ENCODE assay signal across 22 cellular contexts in genomic region chr5:175531361-175531760, GRCh38. TPM values are rescaled to one million over a fixed set of nuclear protein-coding genes. Genes with fewer than 3 reads are reported as not detected.
DNase-seq lines count a peak whose midpoint lies in the region; ATAC-seq and TF ChIP-seq lines count a peak whose summit lies in the region.
"Had no signal": no experiment of that assay in that cellular context is flagged by ENCODE, and none has a peak within 500 bp of the region (broad histone marks: within the 10 kb centered on the region; RNA-seq: fewer than 3 reads in every experiment).

No MANE protein-coding gene starts in this region.

- H3K4me3 Mint-ChIP-seq in activated CD8-positive, alpha-beta T cell treated with anti-CD3 and anti-CD28 coated beads for 36 hours: no peak overlapping the region
- no peak overlapping the region for H3K4me3 Mint-ChIP-seq in activated CD8-positive, alpha-beta T cell treated with anti-CD3 and anti-CD28 coated beads, Interleukin-2, amount 10 ng/mL, durations not matched to agents 7 days and 5 days
- no peak overlapping the region for H3K4me3 Mint-ChIP-seq in activated T-helper 17 cell treated with anti-CD3 and anti-CD28 coated beads, Interleukin-2, amount 50 U/mL, for 72 hours
- H3K4me3 Mint-ChIP-seq in nephron progenitor cell: no peak overlapping the region
- H3K4me3 Mint-ChIP-seq in T-helper 2 cell treated with Interferon-gamma antibody and Interleukin-4, amounts not matched to agents 5 μg/mL and 100 μg/mL, for 36 hours: no peak overlapping the region
- H3K4me3 Mint-ChIP-seq: CD8-positive, alpha-beta memory T cell; GM23338 had no signal

- peaks cover 20 to 24% of the 10 kb centered on the region in 2 experiments; a peak in 2 of 4 replicates for H3K36me3 ChIP-seq in HCT116 (ENCODE audit: control insufficient read depth in 1 of 2, insufficient read depth in 2 of 2, low read length in 2 of 2)
- peaks cover 61% of the 10 kb centered on the region for H3K36me3 ChIP-seq in OCI-LY7 (ENCODE audit: insufficient read depth, low read length)

- H3K4me2 ChIP-seq in HCT116 (ENCODE audit: low read length) (no peak overlapping the region), OCI-LY7 (ENCODE audit: low read length) (no peak overlapping the region)
- H3K4me2 ChIP-seq: GM23338 had no signal

- BruUV-seq in HCT116 (replicated peaks; lab: Mats Ljungman, UMichigan) (TSS peak; percentile 3), OCI-LY7 (replicated peaks; lab: Mats Ljungman, UMichigan) (no TSS peak)

- no peak overlapping the region for H3K27ac ChIP-seq in HCT116 (ENCODE audit: low read depth, low read length)
- no peak overlapping the region for H3K27ac ChIP-seq in OCI-LY7 (ENCODE audit: low read depth, low read length, poor library complexity, severe bottlenecking)
- H3K27ac ChIP-seq: C4-2B, SJCRH30 had no signal

- H4K20me1 ChIP-seq in HCT116 (ENCODE audit: insufficient read depth) (no peaks in the 10 kb centered on the region), OCI-LY7 (ENCODE audit: insufficient read depth, low read length) (no peaks in the 10 kb centered on the region)

- no peak for TF ChIP-seq RAD21 in HCT116 (IDR thresholded peaks at IDR 0.05; ENCODE audit: low read depth)

- CTCF ChIA-PET in activated CD8-positive, alpha-beta T cell treated with anti-CD3 and anti-CD28 coated beads for 36 hours (lab: Charles Lee): interaction anchor here (0.6 to 6.4 kb wide), 9 partner anchors 10 to 197 kb away, joined by 3 to 119 read pairs (median 7); no protein-coding TSS in a partner anchor
- CTCF ChIA-PET in activated CD8-positive, alpha-beta T cell treated with anti-CD3 and anti-CD28 coated beads, Interleukin-2, amount 10 ng/mL, durations not matched to agents 7 days and 5 days (lab: Charles Lee): interaction anchor here (0.7 to 9.5 kb wide), 8 partner anchors 10 to 198 kb away, joined by 3 to 109 read pairs (median 6); no protein-coding TSS in a partner anchor
- CTCF ChIA-PET in HCT116 (lab: Charles Lee): interaction anchor here (1.2 to 1.4 kb wide), 2 partner anchors 159 to 187 kb away, joined by 4 read pairs; no protein-coding TSS in a partner anchor
- CTCF ChIA-PET in OCI-LY7 (lab: Charles Lee; ENCODE audit: unreplicated experiment): no interaction called here

- no peak for DNase-seq in activated CD8-positive, alpha-beta T cell treated with anti-CD3 and anti-CD28 coated beads for 36 hours
- no peak for DNase-seq in activated CD8-positive, alpha-beta T cell treated with anti-CD3 and anti-CD28 coated beads, Interleukin-2, amount 10 ng/mL, durations not matched to agents 7 days and 5 days
- DNase-seq in HCT116 (ENCODE audit: low read depth, low spot score): no peak
- no peak for DNase-seq in nephron progenitor cell
- DNase-seq in T-helper 2 cell treated with Interferon-gamma antibody and Interleukin-4, amounts not matched to agents 5 μg/mL and 100 μg/mL, for 36 hours (ENCODE audit: low spot score): no peak
- DNase-seq in OCI-LY7 (ENCODE audit: low spot score): no peak
- DNase-seq: Calu3; CD8-positive, alpha-beta memory T cell; DMS53; GDM1; Kasumi-1; NCI-H1694; NCI-H2081; NCI-H2171; NCI-H345; NCI-H524; NCI-H82; SJCRH30 had no signal

- ATAC-seq in activated CD8-positive, alpha-beta T cell treated with anti-CD3 and anti-CD28 coated beads for 36 hours: no peak
- ATAC-seq in activated CD8-positive, alpha-beta T cell treated with anti-CD3 and anti-CD28 coated beads, Interleukin-2, amount 10 ng/mL, durations not matched to agents 7 days and 5 days: no peak
- no peak for ATAC-seq in HCT116
- ATAC-seq in activated T-helper 17 cell treated with anti-CD3 and anti-CD28 coated beads, Interleukin-2, amount 50 U/mL, for 72 hours (replicated peaks): no peak
- ATAC-seq: GM23338 had no signal

- H3K36me3 Mint-ChIP-seq in activated CD8-positive, alpha-beta T cell treated with anti-CD3 and anti-CD28 coated beads for 36 hours (ENCODE audit: low read depth): peaks cover 57% of the 10 kb centered on the region
- H3K36me3 Mint-ChIP-seq in activated CD8-positive, alpha-beta T cell treated with anti-CD3 and anti-CD28 coated beads, Interleukin-2, amount 10 ng/mL, durations not matched to agents 7 days and 5 days (ENCODE audit: low read depth): peaks cover 54% of the 10 kb centered on the region
- peaks cover 60% of the 10 kb centered on the region for H3K36me3 Mint-ChIP-seq in activated T-helper 17 cell treated with anti-CD3 and anti-CD28 coated beads, Interleukin-2, amount 50 U/mL, for 72 hours (ENCODE audit: low read depth)
- H3K36me3 Mint-ChIP-seq in nephron progenitor cell (ENCODE audit: low read depth): peaks cover 22% of the 10 kb centered on the region
- peaks cover 31% of the 10 kb centered on the region for H3K36me3 Mint-ChIP-seq in T-helper 2 cell treated with Interferon-gamma antibody and Interleukin-4, amounts not matched to agents 5 μg/mL and 100 μg/mL, for 36 hours (ENCODE audit: low read depth)

- no peak for TF ChIP-seq CTCF in activated CD8-positive, alpha-beta T cell treated with anti-CD3 and anti-CD28 coated beads for 36 hours (IDR thresholded peaks at IDR 0.05)
- TF ChIP-seq CTCF in HCT116 (IDR thresholded peaks at IDR 0.05 in 2 of 3, conservative IDR thresholded peaks at IDR 0.05 in 1 of 3; ENCODE audit: borderline replicate concordance in 1 of 3, insufficient read depth in 1 of 3, low read depth in 2 of 3, low read length in 2 of 3): no peak
- TF ChIP-seq CTCF in nephron progenitor cell (IDR thresholded peaks at IDR 0.05): no peak
- no peak for TF ChIP-seq CTCF in OCI-LY7 (conservative IDR thresholded peaks at IDR 0.05; ENCODE audit: low read length)

- no peak overlapping the region for H2AFZ ChIP-seq in HCT116 (ENCODE audit: low read depth, low read length, poor library complexity, severe bottlenecking)
- no peak overlapping the region for H2AFZ ChIP-seq in OCI-LY7 (ENCODE audit: low read length)
- H2AFZ ChIP-seq: GM23338 had no signal

- RAD21 ChIA-PET in HCT116 (lab: Charles Lee; ENCODE audit: low non-redundant PET in 1 of 2, low total read pairs in 2 of 2, uncharacterized antibody in 2 of 2, unreplicated experiment in 2 of 2): no interaction called here

- no peaks in the 10 kb centered on the region for H3K27me3 ChIP-seq in HCT116 (ENCODE audit: insufficient read depth, low read length)
- H3K27me3 ChIP-seq: SJCRH30 had no signal

- H3K9me3 ChIP-seq in HCT116 (ENCODE audit: control insufficient read depth in 1 of 2, insufficient read depth in 1 of 2, low read depth in 1 of 2, low read length in 2 of 2) (no peaks in the 10 kb centered on the region), OCI-LY7 (ENCODE audit: low read length) (no peaks in the 10 kb centered on the region)
- H3K9me3 ChIP-seq: HAP-1, SJCRH30 had no signal

- H3K9me2 ChIP-seq in HCT116 (ENCODE audit: insufficient read depth): no peaks in the 10 kb centered on the region
- no peaks in the 10 kb centered on the region for H3K9me2 ChIP-seq in OCI-LY7 (ENCODE audit: insufficient read depth, low read length)

- H3K9me3 Mint-ChIP-seq in activated CD8-positive, alpha-beta T cell treated with anti-CD3 and anti-CD28 coated beads for 36 hours: no peaks in the 10 kb centered on the region
- H3K9me3 Mint-ChIP-seq in activated CD8-positive, alpha-beta T cell treated with anti-CD3 and anti-CD28 coated beads, Interleukin-2, amount 10 ng/mL, durations not matched to agents 7 days and 5 days (ENCODE audit: insufficient read depth): no peaks in the 10 kb centered on the region
- no peaks in the 10 kb centered on the region for H3K9me3 Mint-ChIP-seq in activated T-helper 17 cell treated with anti-CD3 and anti-CD28 coated beads, Interleukin-2, amount 50 U/mL, for 72 hours
- H3K9me3 Mint-ChIP-seq in nephron progenitor cell: no peaks in the 10 kb centered on the region
- H3K9me3 Mint-ChIP-seq in T-helper 2 cell treated with Interferon-gamma antibody and Interleukin-4, amounts not matched to agents 5 μg/mL and 100 μg/mL, for 36 hours: no peaks in the 10 kb centered on the region
- H3K9me3 Mint-ChIP-seq: CD8-positive, alpha-beta memory T cell; GM23338 had no signal

- intact Hi-C loops in activated CD8-positive, alpha-beta T cell treated with anti-CD3 and anti-CD28 coated beads for 36 hours (cut with micrococcal nuclease): no loop called here
- intact Hi-C loops in HCT116 (cut with micrococcal nuclease) (loop anchor here (5.0 kb wide), 1 partner anchor 36 kb away; no protein-coding TSS in a partner anchor), OCI-LY7 (cut with micrococcal nuclease; ENCODE audit: unreplicated experiment) (no loop called here)

- peaks cover 0 to 5% of the 10 kb centered on the region in 2 experiments; a peak in 1 of 4 replicates for H3K4me1 ChIP-seq in HCT116 (ENCODE audit: control insufficient read depth in 1 of 2, insufficient read depth in 2 of 2, low read length in 2 of 2)
- no peaks in the 10 kb centered on the region for H3K4me1 ChIP-seq in OCI-LY7 (ENCODE audit: insufficient read depth, low read length, poor library complexity, severe bottlenecking)
- H3K4me1 ChIP-seq: HAP-1 had no signal

- POLR2A ChIA-PET in activated CD8-positive, alpha-beta T cell treated with anti-CD3 and anti-CD28 coated beads for 36 hours (lab: Charles Lee): interaction anchor here (0.8 to 2.3 kb wide), 7 partner anchors 9 to 197 kb away, joined by 3 to 10 read pairs (median 4); no protein-coding TSS in a partner anchor
- POLR2A ChIA-PET in activated CD8-positive, alpha-beta T cell treated with anti-CD3 and anti-CD28 coated beads, Interleukin-2, amount 10 ng/mL, durations not matched to agents 7 days and 5 days (lab: Charles Lee): interaction anchor here (0.6 kb wide), 1 partner anchor 15 kb away, joined by 3 read pairs; no protein-coding TSS in a partner anchor
- POLR2A ChIA-PET in HCT116 (lab: Charles Lee): no interaction called here
- POLR2A ChIA-PET in OCI-LY7 (lab: Charles Lee): no interaction called here

- H3K27ac Mint-ChIP-seq in activated CD8-positive, alpha-beta T cell treated with anti-CD3 and anti-CD28 coated beads for 36 hours: peak overlapping the region; percentile 58
- no peak overlapping the region for H3K27ac Mint-ChIP-seq in activated CD8-positive, alpha-beta T cell treated with anti-CD3 and anti-CD28 coated beads, Interleukin-2, amount 10 ng/mL, durations not matched to agents 7 days and 5 days
- peak overlapping the region; percentile 15 for H3K27ac Mint-ChIP-seq in activated T-helper 17 cell treated with anti-CD3 and anti-CD28 coated beads, Interleukin-2, amount 50 U/mL, for 72 hours
- peak overlapping the region; percentile 14 for H3K27ac Mint-ChIP-seq in nephron progenitor cell
- H3K27ac Mint-ChIP-seq in T-helper 2 cell treated with Interferon-gamma antibody and Interleukin-4, amounts not matched to agents 5 μg/mL and 100 μg/mL, for 36 hours: no peak overlapping the region
- H3K27ac Mint-ChIP-seq: CD8-positive, alpha-beta memory T cell; GM23338 had no signal

- H3K79me2 ChIP-seq in HCT116 (ENCODE audit: insufficient read depth, low read length) (no peaks in the 10 kb centered on the region), OCI-LY7 (ENCODE audit: insufficient read depth, low read depth, low read length) (no peaks in the 10 kb centered on the region)

- H3K4me1 Mint-ChIP-seq in activated CD8-positive, alpha-beta T cell treated with anti-CD3 and anti-CD28 coated beads for 36 hours (ENCODE audit: low read depth): peaks cover 67% of the 10 kb centered on the region
- peaks cover 44% of the 10 kb centered on the region for H3K4me1 Mint-ChIP-seq in activated CD8-positive, alpha-beta T cell treated with anti-CD3 and anti-CD28 coated beads, Interleukin-2, amount 10 ng/mL, durations not matched to agents 7 days and 5 days (ENCODE audit: low read depth)
- peaks cover 16% of the 10 kb centered on the region for H3K4me1 Mint-ChIP-seq in activated T-helper 17 cell treated with anti-CD3 and anti-CD28 coated beads, Interleukin-2, amount 50 U/mL, for 72 hours
- peaks cover 6% of the 10 kb centered on the region for H3K4me1 Mint-ChIP-seq in nephron progenitor cell
- H3K4me1 Mint-ChIP-seq in T-helper 2 cell treated with Interferon-gamma antibody and Interleukin-4, amounts not matched to agents 5 μg/mL and 100 μg/mL, for 36 hours (ENCODE audit: low read depth): peaks cover 22% of the 10 kb centered on the region

- H3K4me3 ChIP-seq in HCT116 (replicated peaks in 1 of 2; ENCODE audit: low read depth in 1 of 2, low read length in 2 of 2): no peak overlapping the region
- H3K4me3 ChIP-seq in OCI-LY7 (ENCODE audit: low read depth, low read length, poor library complexity, severe bottlenecking): no peak overlapping the region
- H3K4me3 ChIP-seq: GM23338, HAP-1, SJCRH30 had no signal

- H3K9ac ChIP-seq in HCT116 (ENCODE audit: low read length): no peak overlapping the region

- TF ChIP-seq POLR2A in HCT116 (IDR thresholded peaks at IDR 0.05; ENCODE audit: borderline replicate concordance, extremely low read depth, insufficient read depth, insufficient read length): no peak

- H3K27me3 Mint-ChIP-seq in activated CD8-positive, alpha-beta T cell treated with anti-CD3 and anti-CD28 coated beads for 36 hours: no peaks in the 10 kb centered on the region
- H3K27me3 Mint-ChIP-seq in activated CD8-positive, alpha-beta T cell treated with anti-CD3 and anti-CD28 coated beads, Interleukin-2, amount 10 ng/mL, durations not matched to agents 7 days and 5 days (ENCODE audit: low read depth): no peaks in the 10 kb centered on the region
- H3K27me3 Mint-ChIP-seq in activated T-helper 17 cell treated with anti-CD3 and anti-CD28 coated beads, Interleukin-2, amount 50 U/mL, for 72 hours: no peaks in the 10 kb centered on the region
- peaks cover 2% of the 10 kb centered on the region for H3K27me3 Mint-ChIP-seq in nephron progenitor cell (ENCODE audit: low read depth, poor library complexity)
- H3K27me3 Mint-ChIP-seq in T-helper 2 cell treated with Interferon-gamma antibody and Interleukin-4, amounts not matched to agents 5 μg/mL and 100 μg/mL, for 36 hours (ENCODE audit: low read depth): no peaks in the 10 kb centered on the region
- H3K27me3 Mint-ChIP-seq: CD8-positive, alpha-beta memory T cell had no signal

RNA-seq across cellular contexts. Expression of gene SFXN1, which starts 53.0 kb away (rescaled TPM):
- total RNA-seq in activated CD8-positive, alpha-beta T cell treated with anti-CD3 and anti-CD28 coated beads for 36 hours: 100 to 1,000 TPM; 476 to 491 TPM
- total RNA-seq in activated CD8-positive, alpha-beta T cell treated with anti-CD3 and anti-CD28 coated beads, Interleukin-2, amount 10 ng/mL, durations not matched to agents 7 days and 5 days: 100 to 1,000 TPM; 261 to 271 TPM
- total RNA-seq in HCT116 (2021; ENCODE audit: unreplicated experiment) (145 TPM), OCI-LY7 (2022) (141 and 154 TPM in 2 replicates)
- 156 and 163 TPM in 2 replicates for polyA plus RNA-seq in HCT116 (2012)
- total RNA-seq in activated T-helper 17 cell treated with anti-CD3 and anti-CD28 coated beads, Interleukin-2, amount 50 U/mL, for 72 hours: 100 to 1,000 TPM; 225 to 256 TPM
- 120 and 147 TPM in 2 replicates for total RNA-seq in OCI-LY7 (2014; rRNA removed; shearing (Covaris generic))

Comparison
In these comparisons a context has a peak if more than half of its experiments do, and no peak if none do; other contexts are left out.
1. H3K27ac Mint-ChIP-seq: peak in activated CD8-positive, alpha-beta T cell treated with anti-CD3 and anti-CD28 coated beads for 36 hours (single experiment), activated T-helper 17 cell treated with anti-CD3 and anti-CD28 coated beads, Interleukin-2, amount 50 U/mL, for 72 hours (single experiment) and nephron progenitor cell (single experiment); none in activated CD8-positive, alpha-beta T cell treated with anti-CD3 and anti-CD28 coated beads, Interleukin-2, amount 10 ng/mL, durations not matched to agents 7 days and 5 days (single experiment) and T-helper 2 cell treated with Interferon-gamma antibody and Interleukin-4, amounts not matched to agents 5 μg/mL and 100 μg/mL, for 36 hours (single experiment).
2. POLR2A ChIA-PET loops: an anchor here in activated CD8-positive, alpha-beta T cell treated with anti-CD3 and anti-CD28 coated beads for 36 hours (0.8 to 2.3 kb wide) and activated CD8-positive, alpha-beta T cell treated with anti-CD3 and anti-CD28 coated beads, Interleukin-2, amount 10 ng/mL, durations not matched to agents 7 days and 5 days (0.6 kb wide); none called in HCT116 and OCI-LY7.